ENCODE assay signal across 14 cellular contexts in the genomic region with DNA sequence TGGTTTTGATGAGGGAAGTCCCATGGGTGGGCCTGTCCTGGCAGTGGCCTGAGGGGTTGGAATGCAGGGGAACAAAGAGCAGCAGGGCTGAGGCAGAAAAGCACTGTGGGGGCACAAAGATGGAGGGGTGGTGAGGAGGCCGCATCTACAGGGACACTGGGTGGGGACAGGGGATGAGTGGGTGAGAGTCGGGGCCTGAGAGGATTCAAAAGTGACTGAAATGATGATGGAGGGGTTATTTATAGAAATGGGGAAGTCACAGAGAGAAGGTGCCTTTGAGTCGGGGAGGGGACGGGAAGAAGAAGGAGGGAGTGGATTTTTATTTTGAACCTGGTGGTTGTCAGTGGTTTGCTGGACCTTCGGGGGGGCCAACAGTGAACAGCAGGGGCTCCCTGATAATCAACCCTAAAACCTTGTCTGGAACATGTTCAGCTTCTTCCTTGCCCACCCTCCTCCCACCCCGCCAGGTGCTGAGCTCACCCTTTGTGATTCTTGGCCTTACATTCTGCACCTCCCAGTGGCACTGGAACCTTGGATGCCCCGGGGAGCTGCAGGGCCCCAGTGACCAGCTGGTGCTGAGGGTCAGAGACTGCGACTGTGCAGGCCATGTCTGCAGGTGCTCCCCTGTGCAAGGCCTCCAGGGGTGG. TPM values are rescaled to one million over a fixed set of nuclear protein-coding genes. Genes with fewer than 3 reads are reported as not detected.
DNase-seq lines count a peak whose midpoint lies in the region; ATAC-seq and TF ChIP-seq lines count a peak whose summit lies in the region.
"Had no signal": no experiment of that assay in that cellular context is flagged by ENCODE, and none has a peak within 500 bp of the region (broad histone marks: within the 10 kb centered on the region; RNA-seq: fewer than 3 reads in every experiment).

No MANE protein-coding gene starts in this region.

- H3K27ac Mint-ChIP-seq in brain: peak overlapping the region; percentile 56 to 96 (median 83)

- H3K27me3 ChIP-seq in adrenal gland: no peaks in the 10 kb centered on the region
- H3K27me3 ChIP-seq: testis had no signal

- H3K4me3 Mint-ChIP-seq in brain: no peak overlapping the region

- peaks cover 0 to 5% (median 0%) of the 10 kb centered on the region in 5 experiments for H3K9me3 Mint-ChIP-seq in brain

- intact Hi-C loops in adrenal gland (cut with DNase I): no loop called here

- peaks cover 12 to 41% of the 10 kb centered on the region in 2 donors for H3K4me1 ChIP-seq in adrenal gland (replicated peaks in 1 of 2)

- peaks cover 90% of the 10 kb centered on the region for H3K4me1 Mint-ChIP-seq in brain

- no peak overlapping the region for H3K27ac ChIP-seq in adrenal gland
- H3K27ac ChIP-seq: testis, VCaP had no signal

- ATAC-seq in HG03442 (IDR thresholded peaks at IDR 0.05; ENCODE audit: unreplicated experiment): peak; percentile 27

- H3K36me3 Mint-ChIP-seq in brain: no peaks in the 10 kb centered on the region

- H3K36me3 ChIP-seq in adrenal gland (replicated peaks in 1 of 2): no peaks in the 10 kb centered on the region

- peaks cover 3% of the 10 kb centered on the region for H3K27me3 Mint-ChIP-seq in brain

- H3K4me3 ChIP-seq in GM12875 (ENCODE audit: low read depth, low read length) (peak overlapping the region; percentile 36), adrenal gland (no peak overlapping the region)
- H3K4me3 ChIP-seq: lung, testis had no signal

- WGBS in adrenal gland, 4 donors: 71 to 86% (median 82%) methylated on average over 6 to 8 of the region's 8 CpGs

- TF ChIP-seq CTCF in GM12875 (IDR thresholded peaks at IDR 0.05; ENCODE audit: borderline replicate concordance, insufficient read depth, low read depth, low read length): no peak
- no peak for TF ChIP-seq CTCF in GM20000 (IDR thresholded peaks at IDR 0.05; ENCODE audit: extremely low read depth, missing control alignments)
- TF ChIP-seq CTCF in brain (conservative IDR thresholded peaks at IDR 0.05): no peak
- TF ChIP-seq CTCF in adrenal gland (IDR thresholded peaks at IDR 0.05): no peak

- no peaks in the 10 kb centered on the region for H3K9me3 ChIP-seq in adrenal gland (replicated peaks in 1 of 3)
- H3K9me3 ChIP-seq: testis had no signal

- DNase-seq in GM20000 (ENCODE audit: low spot score): peak; percentile 78
- no peak for DNase-seq in adrenal gland
- DNase-seq in HCEC 1CT: no peak
- DNase-seq in glomerular visceral epithelial cell (ENCODE audit: extremely low spot score): no peak
- DNase-seq in NCI-H748 (lab: John Stamatoyannopoulos, UW; ENCODE audit: unreplicated experiment): no peak
- DNase-seq: DND-41, NCI-H2227 treated with DMSO at 0.1 percent for 48 hours, small intestine, testis had no signal

- no peak for TF ChIP-seq POLR2A in adrenal gland (IDR thresholded peaks at IDR 0.05)

RNA-seq across cellular contexts. Expression of gene IER5, which starts 42.9 kb away (rescaled TPM):
- polyA plus RNA-seq in brain (ENCODE audit: insufficient read depth, low read depth, low replicate concordance) (12.4 TPM), adrenal gland (1 to 10 TPM; 2.0 to 8.1 (median 7.5) TPM)
- 10 to 100 TPM in 5 of 8 donors, 1 to 10 TPM in 3; 6.0 to 19.2 (median 10.9) TPM for total RNA-seq in adrenal gland
